Comparison of ENCODE assay signal across 21 cellular contexts in the genomic region with DNA sequence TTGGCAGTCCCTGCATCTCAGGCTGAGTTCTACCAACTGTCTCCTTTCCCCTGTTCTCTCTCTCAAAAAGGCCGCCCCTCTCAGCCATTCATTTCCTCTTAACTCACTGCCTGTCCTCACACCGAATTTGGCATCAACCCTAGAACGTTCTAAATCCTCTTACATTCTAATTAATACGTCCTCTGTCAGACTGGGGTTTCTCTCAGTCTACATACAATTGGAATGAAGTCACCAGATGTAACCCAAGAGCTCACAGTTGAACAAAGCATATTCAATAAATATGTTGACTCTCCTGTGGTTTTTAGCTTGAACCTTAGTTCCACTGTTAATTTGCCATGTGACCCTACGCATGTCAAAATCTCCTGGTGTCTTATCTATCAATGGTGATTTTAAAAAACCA.
DNase-seq lines count a peak whose midpoint lies in the region; ATAC-seq, FAIRE-seq and TF ChIP-seq lines count a peak whose summit lies in the region.
"Had no signal": no experiment of that assay in that cellular context is flagged by ENCODE, and none has a peak within 500 bp of the region (broad histone marks: within the 10 kb centered on the region; RNA-seq: fewer than 3 reads in every experiment).

No MANE protein-coding gene starts in this region.

- H4K20me1 ChIP-seq in Loucy (ENCODE audit: insufficient read depth, low read length, poor library complexity, severe bottlenecking) = no peaks in the 10 kb centered on the region

- H3K4me3 ChIP-seq in Loucy (ENCODE audit: low read length, poor library complexity, severe bottlenecking) (no peak overlapping the region), brain microvascular endothelial cell (ENCODE audit: low read depth, low read length) (no peak overlapping the region), mesendoderm (ENCODE audit: low read length) (no peak overlapping the region), kidney (ENCODE audit: low read length in 2 of 2) (no peak overlapping the region), vagina (no peak overlapping the region)
- H3K4me3 ChIP-seq: body of pancreas, GM12878, neural progenitor cell had no signal

- H3K27me3 ChIP-seq in Loucy (ENCODE audit: insufficient read depth, low read length, poor library complexity, severe bottlenecking) (no peaks in the 10 kb centered on the region), brain microvascular endothelial cell (replicated peaks) (no peaks in the 10 kb centered on the region), mesendoderm (ENCODE audit: insufficient read depth, low read length, poor library complexity) (no peaks in the 10 kb centered on the region), vagina (no peaks in the 10 kb centered on the region)
- H3K27me3 ChIP-seq: body of pancreas, neural progenitor cell had no signal

- no peak overlapping the region for H2AK5ac ChIP-seq in mesendoderm (ENCODE audit: low read length)

- no peak for FAIRE-seq in kidney (lab: Jason Lieb, UNC)
- FAIRE-seq: GM12878 had no signal

- no peak overlapping the region for H3K9ac ChIP-seq in Loucy (ENCODE audit: low read depth, low read length, poor library complexity, severe bottlenecking)
- H3K9ac ChIP-seq in mesendoderm (ENCODE audit: low read length) = no peak overlapping the region
- H3K9ac ChIP-seq in kidney (ENCODE audit: low read length in 2 of 2) = no peak overlapping the region
- H3K9ac ChIP-seq: neural progenitor cell had no signal

- H3K9me3 ChIP-seq in Loucy (ENCODE audit: insufficient read depth, low read depth, low read length) (no peaks in the 10 kb centered on the region; the same call in 1 of the 2 replicates), kidney (ENCODE audit: control insufficient read depth in 1 of 2, low read length in 2 of 2) (peaks cover 6 to 9% of the 10 kb centered on the region in 2 donors), vagina (no peaks in the 10 kb centered on the region)
- H3K9me3 ChIP-seq: body of pancreas had no signal

- no peaks in the 10 kb centered on the region for H3K9me2 ChIP-seq in Loucy (replicated peaks; ENCODE audit: low read depth, low read length)

- TF ChIP-seq POLR2A in vagina (IDR thresholded peaks at IDR 0.05) = no peak

- H3K36me3 ChIP-seq in Loucy (ENCODE audit: insufficient read depth, low read length) (no peaks in the 10 kb centered on the region), brain microvascular endothelial cell (replicated peaks) (no peaks in the 10 kb centered on the region), mesendoderm (ENCODE audit: control insufficient read depth, insufficient read depth, low read length) (no peaks in the 10 kb centered on the region), kidney (ENCODE audit: control insufficient read depth in 1 of 2, insufficient read depth in 2 of 2, low read length in 2 of 2) (no peaks in the 10 kb centered on the region), vagina (no peaks in the 10 kb centered on the region)
- H3K36me3 ChIP-seq: neural progenitor cell had no signal

- no peaks in the 10 kb centered on the region for H3K79me1 ChIP-seq in mesendoderm (ENCODE audit: low read length)

- H3K4ac ChIP-seq in mesendoderm (ENCODE audit: low read depth, low read length) = no peak overlapping the region

- no peak for ATAC-seq in GM18520 (IDR thresholded peaks at IDR 0.05; ENCODE audit: unreplicated experiment)
- ATAC-seq: body of pancreas, GM12878 had no signal

- H2BK120ac ChIP-seq in mesendoderm (ENCODE audit: low read depth, low read length) = no peak overlapping the region

- DNase-seq in Daoy (ENCODE audit: low read depth) (peak; percentile 74), brain microvascular endothelial cell (peak; percentile 24), mesendoderm (peak; percentile 14), kidney (no peak), vagina (ENCODE audit: extremely low spot score in 2 of 2) (no peak)
- DNase-seq: activated CD4-positive, alpha-beta T cell treated with anti-CD3 and anti-CD28 coated beads for 4 hours; activated CD8-positive, alpha-beta memory T cell treated with anti-CD3 and anti-CD28 coated beads, Interleukin-2, amount 50 U/mL, for 48 hours; activated naive CD4-positive, alpha-beta T cell; body of pancreas; C1 segment of cervical spinal cord; effector CD4-positive, alpha-beta T cell; H7; NCI-H2171 treated with DMSO at 0.1 percent for 48 hours; retina; SIG-M5; substantia nigra; T-helper 9 cell had no signal

- no CpG with 5 or more reads among the region's 5 CpGs for WGBS in mesendoderm (ENCODE audit: extremely low coverage, insufficient coverage, low lambda C conversion rate)

- peaks cover 9% of the 10 kb centered on the region; the same call in 1 of the 2 replicates for H3F3A ChIP-seq in Loucy (ENCODE audit: low read depth)

- H2BK15ac ChIP-seq in mesendoderm (replicated peaks; ENCODE audit: low read depth) = no peak overlapping the region

- H2BK5ac ChIP-seq in mesendoderm (ENCODE audit: low read length) = no peak overlapping the region

- no peak for TF ChIP-seq CTCF in Loucy (conservative IDR thresholded peaks at IDR 0.05; ENCODE audit: low read length)
- TF ChIP-seq CTCF in brain microvascular endothelial cell (IDR thresholded peaks at IDR 0.05; ENCODE audit: low read depth, low read length, missing control alignments) = no peak
- no peak for TF ChIP-seq CTCF in kidney (IDR thresholded peaks at IDR 0.05; ENCODE audit: borderline replicate concordance, extremely low read depth, insufficient read depth)
- TF ChIP-seq CTCF in vagina (IDR thresholded peaks at IDR 0.05) = no peak

- H3K27ac ChIP-seq in brain microvascular endothelial cell (no peak overlapping the region), mesendoderm (ENCODE audit: low read depth, low read length) (no peak overlapping the region), kidney (ENCODE audit: low read depth in 2 of 2, low read length in 2 of 2) (no peak overlapping the region), vagina (no peak overlapping the region)
- H3K27ac ChIP-seq: body of pancreas, neural progenitor cell had no signal

- in situ Hi-C loops in brain microvascular endothelial cell (cut with HindIII; ENCODE audit: low pct_ligation_motif_present, low sequenced_read_pairs) = no loop called here

- no peak overlapping the region for H4K8ac ChIP-seq in mesendoderm (ENCODE audit: low read depth, low read length)

- no peak overlapping the region for H3K56ac ChIP-seq in mesendoderm (ENCODE audit: low read length)

- H3K4me2 ChIP-seq in Loucy (ENCODE audit: low read depth, low read length, poor library complexity, severe bottlenecking) (no peak overlapping the region), mesendoderm (ENCODE audit: low read length) (no peak overlapping the region)
- H3K4me2 ChIP-seq: neural progenitor cell had no signal

- no peak overlapping the region for H4K5ac ChIP-seq in mesendoderm (ENCODE audit: low read length)

- H3K4me1 ChIP-seq in Loucy (ENCODE audit: insufficient read depth, low read length, poor library complexity, severe bottlenecking) (peaks cover 26% of the 10 kb centered on the region), mesendoderm (ENCODE audit: control insufficient read depth, low read depth, low read length) (no peaks in the 10 kb centered on the region), kidney (ENCODE audit: control insufficient read depth in 1 of 2, insufficient read depth in 1 of 2, low read depth in 1 of 2, low read length in 2 of 2) (no peaks in the 10 kb centered on the region), vagina (peaks cover 5% of the 10 kb centered on the region)
- H3K4me1 ChIP-seq: body of pancreas, neural progenitor cell had no signal

- peak overlapping the region; percentile 43; the same call in 1 of the 2 replicates for H2AFZ ChIP-seq in Loucy (ENCODE audit: low read length)
- H2AFZ ChIP-seq: neural progenitor cell had no signal

- no peak overlapping the region for H3K18ac ChIP-seq in mesendoderm (ENCODE audit: low read length)

- H3K79me2 ChIP-seq in Loucy (ENCODE audit: insufficient read depth, low read length) (no peaks in the 10 kb centered on the region), mesendoderm (ENCODE audit: control insufficient read depth, insufficient read depth, low read length) (no peaks in the 10 kb centered on the region)

- intact Hi-C loops in kidney (cut with DNase I) (no loop called here), vagina (cut with DNase I) (no loop called here)

- H3K23ac ChIP-seq in mesendoderm (ENCODE audit: low read length) = no peak overlapping the region

Comparison
In these comparisons a context has a peak if more than half of its experiments do, and no peak if none do; other contexts are left out.
1. DNase-seq: peak in Daoy (single experiment), brain microvascular endothelial cell (single experiment) and mesendoderm (single experiment); none in kidney (single experiment) and vagina (0 of 2).